ENCODE assay signal across 30 cellular contexts in genomic region chr17:4547118-4547906, GRCh38. TPM values are rescaled to one million over a fixed set of nuclear protein-coding genes. Genes with fewer than 3 reads are reported as not detected.
"Had no signal": no experiment of that assay in that cellular context is flagged by ENCODE, and none has a peak within 500 bp of the region (broad histone marks: within the 10 kb centered on the region; RNA-seq: fewer than 3 reads in every experiment).

No MANE protein-coding gene starts in this region.

- ATAC-seq: effector memory CD8-positive, alpha-beta T cell; esophagus mucosa; left lobe of liver; mucosa of descending colon; natural killer cell treated with Interleukin-12 subunit alpha and Interleukin-12 subunit beta and Interleukin-15 and Interleukin-18, amount 100 ng/mL, for 72 hours; stimulated activated memory B cell treated with anti-CD40 and anti-IgM and Interleukin-4, amounts not matched to agents 10 μg/mL and 1 μg/mL and 100 μg/mL, for 72 hours had no signal

- H3K79me2 ChIP-seq: parathyroid adenoma had no signal

- H3K27ac Mint-ChIP-seq: memory B cell; naive B cell; natural killer cell treated with Interleukin-12 subunit alpha and Interleukin-12 subunit beta and Interleukin-15 and Interleukin-18, amount 100 ng/mL, for 72 hours; progenitor cell of endocrine pancreas; stimulated activated memory B cell treated with anti-CD40 and anti-IgM and Interleukin-4, amounts not matched to agents 10 μg/mL and 1 μg/mL and 100 μg/mL, for 72 hours had no signal

- H3K9me3 ChIP-seq: gastrocnemius medialis, mucosa of descending colon, sigmoid colon, thoracic aorta, tibial nerve, upper lobe of left lung had no signal

- H3K9ac ChIP-seq: parathyroid adenoma had no signal

- H2AFZ ChIP-seq: parathyroid adenoma had no signal

- H3K4me3 ChIP-seq: gastrocnemius medialis, lung, mucosa of descending colon, sigmoid colon, thoracic aorta, tibial nerve, upper lobe of left lung had no signal

- DNase-seq: cortex of kidney; effector memory CD8-positive, alpha-beta T cell; foreskin fibroblast; gastrocnemius medialis; head of caudate nucleus; naive B cell; stimulated activated CD4-positive, alpha-beta T cell treated with anti-CD3 and anti-CD28 coated beads, Interleukin-4, amount 100 ng/mL, for 4 hours had no signal

- H3K27ac ChIP-seq: epithelial cell of prostate, gastrocnemius medialis, parathyroid adenoma, sigmoid colon, thoracic aorta, tibial nerve, upper lobe of left lung had no signal

- H3K36me3 Mint-ChIP-seq: natural killer cell treated with Interleukin-12 subunit alpha and Interleukin-12 subunit beta and Interleukin-15 and Interleukin-18, amount 100 ng/mL, for 72 hours had no signal

- FAIRE-seq: kidney, urothelium cell line had no signal

- H3K4me3 Mint-ChIP-seq: effector memory CD8-positive, alpha-beta T cell; memory B cell; naive B cell; natural killer cell treated with Interleukin-12 subunit alpha and Interleukin-12 subunit beta and Interleukin-15 and Interleukin-18, amount 100 ng/mL, for 72 hours; neural crest cell; stimulated activated memory B cell treated with anti-CD40 and anti-IgM and Interleukin-4, amounts not matched to agents 10 μg/mL and 1 μg/mL and 100 μg/mL, for 72 hours; stimulated activated naive CD8-positive, alpha-beta T cell treated with anti-CD3 and anti-CD28 coated beads, Interleukin-15, Interleukin-2, amounts not matched to agents 100 ng/mL and 50 ng/mL, for 24 hours had no signal

- H3K4me1 Mint-ChIP-seq: memory B cell; naive B cell; neural crest cell; stimulated activated memory B cell treated with anti-CD40 and anti-IgM and Interleukin-4, amounts not matched to agents 10 μg/mL and 1 μg/mL and 100 μg/mL, for 72 hours had no signal

- H3K27me3 Mint-ChIP-seq: effector memory CD8-positive, alpha-beta T cell; memory B cell; naive B cell; natural killer cell treated with Interleukin-12 subunit alpha and Interleukin-12 subunit beta and Interleukin-15 and Interleukin-18, amount 100 ng/mL, for 72 hours; progenitor cell of endocrine pancreas; stimulated activated memory B cell treated with anti-CD40 and anti-IgM and Interleukin-4, amounts not matched to agents 10 μg/mL and 1 μg/mL and 100 μg/mL, for 72 hours; stimulated activated naive CD8-positive, alpha-beta T cell treated with anti-CD3 and anti-CD28 coated beads, Interleukin-15, Interleukin-2, amounts not matched to agents 100 ng/mL and 50 ng/mL, for 24 hours had no signal

- H3K9me3 Mint-ChIP-seq: effector memory CD8-positive, alpha-beta T cell; memory B cell; naive B cell; natural killer cell treated with Interleukin-12 subunit alpha and Interleukin-12 subunit beta and Interleukin-15 and Interleukin-18, amount 100 ng/mL, for 72 hours; neural crest cell; stimulated activated memory B cell treated with anti-CD40 and anti-IgM and Interleukin-4, amounts not matched to agents 10 μg/mL and 1 μg/mL and 100 μg/mL, for 72 hours; stimulated activated naive CD8-positive, alpha-beta T cell treated with anti-CD3 and anti-CD28 coated beads, Interleukin-15, Interleukin-2, amounts not matched to agents 100 ng/mL and 50 ng/mL, for 24 hours had no signal

- H3K27me3 ChIP-seq: gastrocnemius medialis, sigmoid colon, tibial nerve, upper lobe of left lung had no signal

- H3K4me1 ChIP-seq: parathyroid adenoma, sigmoid colon, tibial nerve, upper lobe of left lung had no signal

RNA-seq across cellular contexts. Expression of gene GGT6, which starts 13.1 kb away (rescaled TPM):
- total RNA-seq: dermis microvascular lymphatic vessel endothelial cell; glomerular endothelial cell; natural killer cell treated with Interleukin-12 subunit alpha and Interleukin-12 subunit beta and Interleukin-15 and Interleukin-18, amount 100 ng/mL, for 72 hours; neural crest cell; osteoblast; progenitor cell of endocrine pancreas; skeletal muscle tissue; thoracic aorta; tibial nerve had no signal

RNA-seq across cellular contexts. Expression of gene SMTNL2, which starts 37.0 kb away (rescaled TPM):
- total RNA-seq: dermis microvascular lymphatic vessel endothelial cell; glomerular endothelial cell; left lobe of liver; liver; natural killer cell treated with Interleukin-12 subunit alpha and Interleukin-12 subunit beta and Interleukin-15 and Interleukin-18, amount 100 ng/mL, for 72 hours; osteoblast had no signal

RNA-seq across cellular contexts. Expression of gene SPNS2, which starts 48.6 kb away (rescaled TPM):
- total RNA-seq: natural killer cell treated with Interleukin-12 subunit alpha and Interleukin-12 subunit beta and Interleukin-15 and Interleukin-18, amount 100 ng/mL, for 72 hours had no signal
